In the genomic region with DNA sequence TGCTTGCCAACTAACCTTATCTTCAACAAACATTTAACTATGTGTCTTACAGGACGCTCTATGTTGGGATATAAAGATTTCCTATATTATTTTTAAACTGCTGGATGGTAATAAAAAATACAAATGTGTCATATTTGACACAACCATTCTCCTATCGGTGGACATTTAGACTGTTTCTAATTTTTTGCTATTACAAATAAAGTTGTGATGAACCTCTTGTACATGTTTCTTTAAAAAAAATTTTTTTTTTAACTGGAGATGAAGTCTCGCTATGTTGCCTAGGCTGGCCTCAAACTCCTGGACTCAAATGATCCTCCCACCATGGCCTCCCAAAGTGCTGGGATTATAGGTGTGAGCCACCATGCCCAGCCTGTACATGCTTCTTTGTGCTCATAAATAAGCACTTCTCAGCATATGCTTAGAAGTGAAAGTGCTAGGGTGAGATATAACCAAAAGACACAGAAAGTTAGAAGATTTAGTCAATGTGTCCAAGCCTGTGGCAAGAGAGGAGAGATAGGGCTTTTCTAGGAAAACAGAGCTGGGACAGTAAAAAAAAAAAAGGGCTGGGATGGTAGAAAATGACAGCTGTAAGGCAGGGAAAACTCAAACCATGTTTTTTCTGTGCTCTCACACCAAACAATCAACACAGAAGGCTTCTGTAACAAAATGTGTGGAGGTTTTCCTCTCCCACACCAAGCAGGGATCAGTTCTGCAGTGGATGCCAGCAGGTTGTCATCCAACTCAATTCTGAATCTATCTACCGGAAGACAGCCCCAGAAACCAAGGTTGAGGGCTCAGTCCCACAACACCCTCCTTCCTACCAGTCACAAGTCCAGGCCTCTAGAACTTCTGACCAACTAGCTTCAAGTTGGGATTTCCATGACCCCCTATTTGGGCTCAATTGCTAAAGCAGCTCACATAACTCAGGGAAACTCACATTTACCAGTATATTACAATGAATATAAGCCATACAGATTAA, we compare ENCODE assay signal across 1 cellular context.
TF ChIP-seq lines count a peak whose summit lies in the region.

No MANE protein-coding gene starts in this region.

TF ChIP-seq in K562, 482 proteins besides CTCF, POLR2A, EP300 and RAD21 (continued from another document and continues in another):
- TF ChIP-seq MBD1 (CRISPR knock-in tag; IDR thresholded peaks at IDR 0.05) (no peak), SMARCB1 (IDR thresholded peaks at IDR 0.05; ENCODE audit: insufficient read length, low read depth) (no peak), ETV5 (CRISPR knock-in tag; IDR thresholded peaks at IDR 0.05; ENCODE audit: low read depth) (no peak), PML (IDR thresholded peaks at IDR 0.05; ENCODE audit: low read length) (peak; percentile 22; the same call in 1 of the 2 replicates), OTX1 (CRISPR knock-in tag; IDR thresholded peaks at IDR 0.05) (no peak), TFAM (CRISPR knock-in tag; conservative IDR thresholded peaks at IDR 0.05) (no peak), ZNF318 (IDR thresholded peaks at IDR 0.05; ENCODE audit: borderline replicate concordance in 1 of 2, low read depth in 1 of 2) (no peak), TAF15 (IDR thresholded peaks at IDR 0.05; ENCODE audit: low read depth, low read length) (no peak), SMAD4 (CRISPR knock-in tag; conservative IDR thresholded peaks at IDR 0.05) (no peak), ZC3H8 (IDR thresholded peaks at IDR 0.05) (no peak), KLF6 (CRISPR knock-in tag; IDR thresholded peaks at IDR 0.05; ENCODE audit: borderline replicate concordance) (no peak), SAP30 (IDR thresholded peaks at IDR 0.05; ENCODE audit: borderline replicate concordance, insufficient read depth, low read depth, low read length, poor library complexity, severe bottlenecking) (no peak), RBM14 (IDR thresholded peaks at IDR 0.05; ENCODE audit: borderline replicate concordance, insufficient read depth, low read depth, low read length) (no peak), SREBF1 (IDR thresholded peaks at IDR 0.05; ENCODE audit: borderline replicate concordance, low read depth, low read length) (no peak), FOXJ3 (CRISPR knock-in tag; IDR thresholded peaks at IDR 0.05) (no peak), TAL1 (IDR thresholded peaks at IDR 0.05) (peak; percentile 75; the same call in 1 of the 2 replicates), HBP1 (CRISPR knock-in tag; IDR thresholded peaks at IDR 0.05) (no peak), HDAC6 (IDR thresholded peaks at IDR 0.05; ENCODE audit: low read depth, low read length) (no peak), FOXA3 (CRISPR knock-in tag; conservative IDR thresholded peaks at IDR 0.05 in 1 of 2, IDR thresholded peaks at IDR 0.05 in 1 of 2) (no peak), GATAD2B (IDR thresholded peaks at IDR 0.05; ENCODE audit: borderline replicate concordance) (no peak), XRCC5 (IDR thresholded peaks at IDR 0.05; ENCODE audit: low read depth, low read length) (no peak), NUFIP1 (IDR thresholded peaks at IDR 0.05; ENCODE audit: partially characterized antibody) (no peak), MAZ (CRISPR knock-in tag; conservative IDR thresholded peaks at IDR 0.05 in 1 of 2, IDR thresholded peaks at IDR 0.05 in 1 of 2) (no peak), KDM1A (IDR thresholded peaks at IDR 0.05) (peak in 1 of 2 experiments; percentile 51; a peak in 1 of 4 replicates)
- TF ChIP-seq, protein P1, sequence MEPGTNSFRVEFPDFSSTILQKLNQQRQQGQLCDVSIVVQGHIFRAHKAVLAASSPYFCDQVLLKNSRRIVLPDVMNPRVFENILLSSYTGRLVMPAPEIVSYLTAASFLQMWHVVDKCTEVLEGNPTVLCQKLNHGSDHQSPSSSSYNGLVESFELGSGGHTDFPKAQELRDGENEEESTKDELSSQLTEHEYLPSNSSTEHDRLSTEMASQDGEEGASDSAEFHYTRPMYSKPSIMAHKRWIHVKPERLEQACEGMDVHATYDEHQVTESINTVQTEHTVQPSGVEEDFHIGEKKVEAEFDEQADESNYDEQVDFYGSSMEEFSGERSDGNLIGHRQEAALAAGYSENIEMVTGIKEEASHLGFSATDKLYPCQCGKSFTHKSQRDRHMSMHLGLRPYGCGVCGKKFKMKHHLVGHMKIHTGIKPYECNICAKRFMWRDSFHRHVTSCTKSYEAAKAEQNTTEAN (CRISPR knock-in tag; IDR thresholded peaks at IDR 0.05): no peak
- TF ChIP-seq, protein P2, sequence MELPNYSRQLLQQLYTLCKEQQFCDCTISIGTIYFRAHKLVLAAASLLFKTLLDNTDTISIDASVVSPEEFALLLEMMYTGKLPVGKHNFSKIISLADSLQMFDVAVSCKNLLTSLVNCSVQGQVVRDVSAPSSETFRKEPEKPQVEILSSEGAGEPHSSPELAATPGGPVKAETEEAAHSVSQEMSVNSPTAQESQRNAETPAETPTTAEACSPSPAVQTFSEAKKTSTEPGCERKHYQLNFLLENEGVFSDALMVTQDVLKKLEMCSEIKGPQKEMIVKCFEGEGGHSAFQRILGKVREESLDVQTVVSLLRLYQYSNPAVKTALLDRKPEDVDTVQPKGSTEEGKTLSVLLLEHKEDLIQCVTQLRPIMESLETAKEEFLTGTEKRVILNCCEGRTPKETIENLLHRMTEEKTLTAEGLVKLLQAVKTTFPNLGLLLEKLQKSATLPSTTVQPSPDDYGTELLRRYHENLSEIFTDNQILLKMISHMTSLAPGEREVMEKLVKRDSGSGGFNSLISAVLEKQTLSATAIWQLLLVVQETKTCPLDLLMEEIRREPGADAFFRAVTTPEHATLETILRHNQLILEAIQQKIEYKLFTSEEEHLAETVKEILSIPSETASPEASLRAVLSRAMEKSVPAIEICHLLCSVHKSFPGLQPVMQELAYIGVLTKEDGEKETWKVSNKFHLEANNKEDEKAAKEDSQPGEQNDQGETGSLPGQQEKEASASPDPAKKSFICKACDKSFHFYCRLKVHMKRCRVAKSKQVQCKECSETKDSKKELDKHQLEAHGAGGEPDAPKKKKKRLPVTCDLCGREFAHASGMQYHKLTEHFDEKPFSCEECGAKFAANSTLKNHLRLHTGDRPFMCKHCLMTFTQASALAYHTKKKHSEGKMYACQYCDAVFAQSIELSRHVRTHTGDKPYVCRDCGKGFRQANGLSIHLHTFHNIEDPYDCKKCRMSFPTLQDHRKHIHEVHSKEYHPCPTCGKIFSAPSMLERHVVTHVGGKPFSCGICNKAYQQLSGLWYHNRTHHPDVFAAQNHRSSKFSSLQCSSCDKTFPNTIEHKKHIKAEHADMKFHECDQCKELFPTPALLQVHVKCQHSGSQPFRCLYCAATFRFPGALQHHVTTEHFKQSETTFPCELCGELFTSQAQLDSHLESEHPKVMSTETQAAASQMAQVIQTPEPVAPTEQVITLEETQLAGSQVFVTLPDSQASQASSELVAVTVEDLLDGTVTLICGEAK (IDR thresholded peaks at IDR 0.05): peak; percentile 75
- TF ChIP-seq, protein P2 (CRISPR knock-in tag; IDR thresholded peaks at IDR 0.05): peak; percentile 51; the same call in 1 of the 2 replicates
